In the genomic region with DNA sequence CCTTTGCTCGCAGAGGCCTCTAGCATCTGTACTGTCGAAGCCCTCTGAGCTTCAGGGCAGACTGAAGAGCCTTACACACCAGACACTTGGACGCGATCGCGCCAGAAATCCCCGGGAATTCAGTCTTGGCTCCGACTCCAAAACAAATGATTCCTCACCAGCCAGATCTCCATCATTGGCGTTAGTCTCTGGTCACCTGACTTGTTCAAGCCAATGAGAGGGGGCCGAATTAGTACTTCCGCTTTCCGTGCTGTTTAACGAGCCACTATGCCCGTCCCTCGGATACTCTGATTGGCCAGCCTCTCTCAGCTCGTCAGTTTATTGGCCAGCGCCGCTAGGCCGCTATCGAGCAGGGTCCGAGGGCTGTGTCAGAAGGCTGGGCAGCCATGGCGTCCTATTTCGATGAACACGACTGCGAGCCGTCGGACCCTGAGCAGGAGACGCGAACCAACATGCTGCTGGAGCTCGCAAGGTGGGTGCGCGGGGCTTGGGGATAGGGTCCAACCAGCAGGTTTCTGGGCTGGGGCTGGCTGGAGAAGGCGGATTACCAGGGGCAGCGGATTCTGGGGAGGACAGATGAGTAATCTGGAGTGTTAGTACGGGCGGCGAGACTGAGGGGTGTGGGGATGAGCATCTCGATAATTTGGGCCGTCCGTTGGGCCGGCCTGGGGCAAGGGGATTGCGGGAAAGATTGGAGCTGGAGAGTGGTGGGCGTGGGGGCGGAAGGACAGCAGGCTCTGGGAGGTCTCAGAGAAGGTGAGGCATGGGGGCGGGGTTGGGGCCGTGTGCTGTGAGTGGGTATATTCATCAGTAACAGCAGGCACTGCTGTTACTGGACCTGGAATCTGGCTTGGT, we compare ENCODE assay signal across 8 cellular contexts. TPM values are rescaled to one million over a fixed set of nuclear protein-coding genes. Genes with fewer than 3 reads are reported as not detected.
DNase-seq lines count a peak whose midpoint lies in the region; ATAC-seq and TF ChIP-seq lines count a peak whose summit lies in the region.

A gene with protein sequence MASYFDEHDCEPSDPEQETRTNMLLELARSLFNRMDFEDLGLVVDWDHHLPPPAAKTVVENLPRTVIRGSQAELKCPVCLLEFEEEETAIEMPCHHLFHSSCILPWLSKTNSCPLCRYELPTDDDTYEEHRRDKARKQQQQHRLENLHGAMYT (plus strand): TSS at position 368 of the 855 bp plus-strand sequence. CDS start 19 bp downstream, at position 387.

- TF ChIP-seq POLR2A in esophagus squamous epithelium (IDR thresholded peaks at IDR 0.05), result peak in 2 of 4 donors; percentile 72 to 88

- peak within 1 kb of the TSS; percentile 29; the same call in 1 of the 2 replicates for H2AFZ ChIP-seq in Karpas-422 (ENCODE audit: low read length)

- H3K36me3 ChIP-seq in Karpas-422 (ENCODE audit: insufficient read depth, low read length) (peaks cover 12% of the 10 kb centered on the region; the same call in 1 of the 2 replicates), esophagus squamous epithelium (peaks cover 8 to 42% (median 12%) of the 10 kb centered on the region in 3 donors)

- ATAC-seq in GM21825 (IDR thresholded peaks at IDR 0.05; ENCODE audit: unreplicated experiment), result peak; percentile 97

- peak within 1 kb of the TSS; percentile 49 for H3K27ac ChIP-seq in Karpas-422 (ENCODE audit: low read length)
- H3K27ac ChIP-seq in esophagus squamous epithelium, result peak within 1 kb of the TSS; percentile 92 to 95 (median 94)

- WGBS in esophagus squamous epithelium, 2 donors, result 0 to 1% methylated on average over 31 to 32 of the region's 46 CpGs

- peaks cover 34% of the 10 kb centered on the region for H3K4me1 ChIP-seq in Karpas-422 (ENCODE audit: low read length)
- H3K4me1 ChIP-seq in esophagus squamous epithelium, result peaks cover 29 to 70% (median 30%) of the 10 kb centered on the region in 3 donors

- TF ChIP-seq CTCF in esophagus squamous epithelium (IDR thresholded peaks at IDR 0.05), result no peak

- H3K9ac ChIP-seq in Karpas-422 (ENCODE audit: low read length), result peak within 1 kb of the TSS; percentile 90

- H3K9me2 ChIP-seq in Karpas-422 (replicated peaks; ENCODE audit: insufficient read depth, low read length), result no peaks in the 10 kb centered on the region

- peak; percentile 99 for DNase-seq in DMS79 treated with DMSO at 0.1 percent for 48 hours (lab: John Stamatoyannopoulos, UW)
- peak; percentile 99 for DNase-seq in Karpas-422
- DNase-seq in RKO (ENCODE audit: low spot score), result peak; percentile 99
- peak; percentile 81 for DNase-seq in activated T-helper 1 cell treated with Interleukin-2 at 50 U/mL for 16 hours (ENCODE audit: low read depth)
- peak; percentile 88 for DNase-seq in esophagus squamous epithelium (lab: John Stamatoyannopoulos, UW)
- DNase-seq in myocyte (ENCODE audit: low read depth), result peak; percentile 99
- DNase-seq in stimulated activated CD8-positive, alpha-beta memory T cell treated with anti-CD3 and anti-CD28 coated beads, Interleukin-7, amount 100 ng/mL, for 48 hours (ENCODE audit: extremely low read depth in 1 of 2, low read depth in 1 of 2), result peak; percentile 71 to 90

- H3K79me2 ChIP-seq in Karpas-422 (ENCODE audit: low read length), result peaks cover 34% of the 10 kb centered on the region

- H3K27me3 ChIP-seq in Karpas-422 (ENCODE audit: low read length) (no peaks in the 10 kb centered on the region), esophagus squamous epithelium (no peaks in the 10 kb centered on the region)

- H3K4me3 ChIP-seq in Karpas-422 (ENCODE audit: low read length) (peak within 1 kb of the TSS; percentile 86), esophagus squamous epithelium (peak within 1 kb of the TSS; percentile 82 to 95 (median 90))

- peak within 1 kb of the TSS; percentile 91 for H3K4me2 ChIP-seq in Karpas-422 (ENCODE audit: low read depth, low read length, poor library complexity, severe bottlenecking)

- peaks cover 14% of the 10 kb centered on the region; the same call in 1 of the 2 replicates for H4K20me1 ChIP-seq in Karpas-422 (ENCODE audit: insufficient read depth, low read depth, low read length)

- H3K9me3 ChIP-seq in Karpas-422 (ENCODE audit: low read length), result no peaks in the 10 kb centered on the region
- H3K9me3 ChIP-seq in esophagus squamous epithelium, result no peaks in the 10 kb centered on the region

- intact Hi-C loops in esophagus squamous epithelium (cut with DNase I), result no loop called here

RNA-seq across cellular contexts. Expression of the gene that starts here (rescaled TPM):
- total RNA-seq in Karpas-422 (2014; rRNA removed; shearing (Covaris generic); ENCODE audit: low replicate concordance), result 332 and 398 TPM in 2 replicates
- total RNA-seq in esophagus squamous epithelium, result 100 to 1,000 TPM in 3 of 4 donors, 10 to 100 TPM in 1; 88.3 to 128 (median 115) TPM
- 174 and 313 TPM in 2 replicates for total RNA-seq in myocyte
- 566 TPM for polyA plus RNA-seq in myocyte (2012)

Comparison
In these comparisons a context has a peak if more than half of its experiments do, and no peak if none do; other contexts are left out.
1. Peak in every context shown above with its lines: DNase-seq, ATAC-seq, H3K4me3 ChIP-seq and H3K27ac ChIP-seq.